Comparison of ENCODE assay signal across 13 cellular contexts in the genomic region with DNA sequence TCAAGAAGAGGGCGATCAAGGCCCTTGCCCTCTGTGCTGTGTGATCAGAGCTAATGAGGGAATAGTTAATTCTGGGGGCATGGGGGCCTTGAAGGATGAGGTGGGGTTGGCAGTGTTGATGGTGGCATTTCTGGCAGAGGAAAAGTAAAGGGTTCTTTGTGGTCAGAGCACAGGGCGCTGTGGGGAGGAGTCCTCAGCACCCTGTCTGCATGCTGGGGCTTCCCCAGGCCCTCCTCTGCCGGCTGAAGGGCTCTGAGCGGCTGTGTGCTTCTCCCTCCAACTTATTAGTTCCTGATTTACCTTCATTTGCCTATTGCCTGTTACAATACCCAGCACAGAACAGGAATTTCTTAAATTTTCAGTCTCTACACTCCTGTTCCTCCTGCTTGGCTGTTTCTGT. TPM values are rescaled to one million over a fixed set of nuclear protein-coding genes. Genes with fewer than 3 reads are reported as not detected.
DNase-seq lines count a peak whose midpoint lies in the region; ATAC-seq and TF ChIP-seq lines count a peak whose summit lies in the region.
"Had no signal": no experiment of that assay in that cellular context is flagged by ENCODE, and none has a peak within 500 bp of the region (broad histone marks: within the 10 kb centered on the region; RNA-seq: fewer than 3 reads in every experiment).

No MANE protein-coding gene starts in this region.

- CTCF ChIA-PET in HEK293T (lab: Yijun Ruan, JAX), result no interaction called here

- H3K4me3 Mint-ChIP-seq in osteocyte (ENCODE audit: unreplicated experiment), result no peak overlapping the region
- no peak overlapping the region for H3K4me3 Mint-ChIP-seq in HFFc6
- H3K4me3 Mint-ChIP-seq: activated naive CD4-positive, alpha-beta T cell treated with anti-CD3 and anti-CD28 coated beads for 36 hours; CD8-positive, alpha-beta memory T cell had no signal

- POLR2A ChIA-PET in HEK293T (lab: Yijun Ruan, JAX), result no interaction called here

- peak; percentile 36 for DNase-seq in osteocyte (ENCODE audit: extremely low spot score, unreplicated experiment)
- DNase-seq in NCI-H446 (lab: John Stamatoyannopoulos, UW), result no peak
- no peak for DNase-seq in HFFc6
- no peak for DNase-seq in HEK293T (ENCODE audit: extremely low spot score)
- DNase-seq: activated naive CD4-positive, alpha-beta T cell treated with anti-CD3 and anti-CD28 coated beads for 36 hours; CD8-positive, alpha-beta memory T cell; NCI-H2171 treated with DMSO at 0.1 percent for 48 hours; stimulated activated CD4-positive, alpha-beta T cell treated with anti-CD3 and anti-CD28 coated beads, Interleukin-2, amount 100 ng/mL, for 48 hours had no signal

- H3K27me3 Mint-ChIP-seq in osteocyte (ENCODE audit: unreplicated experiment) (no peaks in the 10 kb centered on the region), HFFc6 (ENCODE audit: insufficient read depth) (no peaks in the 10 kb centered on the region)

- no peaks in the 10 kb centered on the region for H3K36me3 Mint-ChIP-seq in osteocyte (ENCODE audit: unreplicated experiment)
- H3K36me3 Mint-ChIP-seq in HFFc6 (ENCODE audit: low read depth), result peaks cover 14% of the 10 kb centered on the region; the same call in 1 of the 2 replicates
- H3K36me3 Mint-ChIP-seq: CD8-positive, alpha-beta memory T cell had no signal

- H3K4me1 Mint-ChIP-seq in osteocyte (ENCODE audit: unreplicated experiment), result peaks cover 18% of the 10 kb centered on the region
- peaks cover 8% of the 10 kb centered on the region for H3K4me1 Mint-ChIP-seq in HFFc6 (ENCODE audit: low read depth)

- no peak overlapping the region for H3K27ac Mint-ChIP-seq in osteocyte (ENCODE audit: unreplicated experiment)
- H3K27ac Mint-ChIP-seq in HFFc6, result no peak overlapping the region
- H3K27ac Mint-ChIP-seq: activated naive CD4-positive, alpha-beta T cell treated with anti-CD3 and anti-CD28 coated beads for 36 hours; CD8-positive, alpha-beta memory T cell had no signal

- no peaks in the 10 kb centered on the region for H3K9me3 Mint-ChIP-seq in osteocyte (ENCODE audit: unreplicated experiment)
- H3K9me3 Mint-ChIP-seq in HFFc6, result no peaks in the 10 kb centered on the region
- H3K9me3 Mint-ChIP-seq: activated naive CD4-positive, alpha-beta T cell treated with anti-CD3 and anti-CD28 coated beads for 36 hours; CD8-positive, alpha-beta memory T cell had no signal

- TF ChIP-seq CTCF in osteocyte (IDR thresholded peaks at IDR 0.05) (no peak), HFFc6 (IDR thresholded peaks at IDR 0.05) (no peak)

- ATAC-seq in GM18858 (IDR thresholded peaks at IDR 0.05; ENCODE audit: unreplicated experiment) (peak; percentile 36), HG02571 (IDR thresholded peaks at IDR 0.05; ENCODE audit: unreplicated experiment) (peak; percentile 48), HG03521 (IDR thresholded peaks at IDR 0.05; ENCODE audit: unreplicated experiment) (peak; percentile 40), GM18519 (IDR thresholded peaks at IDR 0.05; ENCODE audit: low FRiP score, unreplicated experiment) (no peak)

TF ChIP-seq in HEK293T, 16 proteins besides CTCF, POLR2A, EP300 and RAD21:
- TF ChIP-seq ELF4 (IDR thresholded peaks at IDR 0.05), result no peak
- TF ChIP-seq FOXA1 (IDR thresholded peaks at IDR 0.05), result no peak
- no peak for TF ChIP-seq SP1 (IDR thresholded peaks at IDR 0.05)
- no peak for TF ChIP-seq ZNF384 (IDR thresholded peaks at IDR 0.05)
- TF ChIP-seq, protein P1, sequence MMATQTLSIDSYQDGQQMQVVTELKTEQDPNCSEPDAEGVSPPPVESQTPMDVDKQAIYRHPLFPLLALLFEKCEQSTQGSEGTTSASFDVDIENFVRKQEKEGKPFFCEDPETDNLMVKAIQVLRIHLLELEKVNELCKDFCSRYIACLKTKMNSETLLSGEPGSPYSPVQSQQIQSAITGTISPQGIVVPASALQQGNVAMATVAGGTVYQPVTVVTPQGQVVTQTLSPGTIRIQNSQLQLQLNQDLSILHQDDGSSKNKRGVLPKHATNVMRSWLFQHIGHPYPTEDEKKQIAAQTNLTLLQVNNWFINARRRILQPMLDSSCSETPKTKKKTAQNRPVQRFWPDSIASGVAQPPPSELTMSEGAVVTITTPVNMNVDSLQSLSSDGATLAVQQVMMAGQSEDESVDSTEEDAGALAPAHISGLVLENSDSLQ (IDR thresholded peaks at IDR 0.05), result no peak
- TF ChIP-seq CTBP1 (IDR thresholded peaks at IDR 0.05; ENCODE audit: borderline replicate concordance), result no peak
- TF ChIP-seq SUZ12 (IDR thresholded peaks at IDR 0.05), result no peak
- TF ChIP-seq TARDBP (IDR thresholded peaks at IDR 0.05), result no peak
- no peak for TF ChIP-seq HDGF (IDR thresholded peaks at IDR 0.05; ENCODE audit: borderline replicate concordance)
- TF ChIP-seq FOXK2 (IDR thresholded peaks at IDR 0.05), result no peak
- TF ChIP-seq FOXM1 (IDR thresholded peaks at IDR 0.05; ENCODE audit: borderline replicate concordance), result no peak
- no peak for TF ChIP-seq L3MBTL2 (conservative IDR thresholded peaks at IDR 0.05)
- TF ChIP-seq BHLHE40 (IDR thresholded peaks at IDR 0.05; ENCODE audit: borderline replicate concordance), result no peak
- TF ChIP-seq LEF1 (IDR thresholded peaks at IDR 0.05; ENCODE audit: borderline replicate concordance), result no peak
- no peak for TF ChIP-seq ARNT (IDR thresholded peaks at IDR 0.05)
- TF ChIP-seq NFRKB (IDR thresholded peaks at IDR 0.05), result no peak

RNA-seq across cellular contexts. Expression of a gene that starts 4.0 kb away (rescaled TPM):
- total RNA-seq in osteocyte, result 7.2 and 7.6 TPM in 2 replicates
- total RNA-seq in HFFc6 (2021; fragmentation: NEBNext Ultra II Directional; extraction: Animal tissue kit (Norgen Biotek cat#: 25700)), result 10 to 100 TPM; 41.5 to 53.5 (median 46.7) TPM
- total RNA-seq: activated CD8-positive, alpha-beta memory T cell treated with anti-CD3 and anti-CD28 coated beads for 36 hours; activated naive CD4-positive, alpha-beta T cell treated with anti-CD3 and anti-CD28 coated beads for 36 hours; CD8-positive, alpha-beta memory T cell had no signal
